In genomic region chr3:195105841-195106417, GRCh38 we compare ENCODE assay signal across 11 cellular contexts.
A peak's percentile ranks its signal among the peaks of the same experiment; 100 is the strongest.
DNase-seq lines count a peak whose midpoint lies in the region; ATAC-seq and TF ChIP-seq lines count a peak whose summit lies in the region.
"Had no signal": no experiment of that assay in that cellular context is flagged by ENCODE, and none has a peak within 500 bp of the region (broad histone marks: within the 10 kb centered on the region; RNA-seq: fewer than 3 reads in every experiment).

No MANE protein-coding gene starts in this region.

- no peaks in the 10 kb centered on the region for H3K27me3 Mint-ChIP-seq in T-cell
- H3K27me3 Mint-ChIP-seq: activated CD4-positive, alpha-beta memory T cell treated with anti-CD3 and anti-CD28 coated beads for 36 hours had no signal

- CTCF ChIA-PET in T-cell (lab: Charles Lee): interaction anchor here (0.6 to 1.4 kb wide), 3 partner anchors 126 to 434 kb away, joined by 3 to 4 read pairs (median 4); partner anchors contain the start of gene LSG1 (in 1 of the 2)

- H3K27ac Mint-ChIP-seq in T-cell: no peak overlapping the region
- H3K27ac Mint-ChIP-seq: activated CD4-positive, alpha-beta memory T cell treated with anti-CD3 and anti-CD28 coated beads for 36 hours had no signal

- H3K9ac ChIP-seq in GM23248: peak overlapping the region; percentile 44; the same call in 1 of the 2 replicates
- H3K9ac ChIP-seq in fibroblast of lung (ENCODE audit: insufficient read depth, low read length): peak overlapping the region; percentile 43

- H3K27ac ChIP-seq in GM23248: no peak overlapping the region
- H3K27ac ChIP-seq in fibroblast of lung (ENCODE audit: insufficient read depth, low read length): no peak overlapping the region
- H3K27ac ChIP-seq: cardiac muscle cell, right atrium auricular region had no signal

- H3K9me2 ChIP-seq in GM23248 (ENCODE audit: insufficient read depth): no peaks in the 10 kb centered on the region

- peaks cover 19% of the 10 kb centered on the region for H3F3A ChIP-seq in GM23248 (ENCODE audit: insufficient read depth)

- H3K9me3 ChIP-seq in GM23248 (ENCODE audit: low read depth) (no peaks in the 10 kb centered on the region), fibroblast of lung (ENCODE audit: control insufficient read depth, insufficient read depth, low read depth, low read length) (no peaks in the 10 kb centered on the region)
- H3K9me3 ChIP-seq: right atrium auricular region had no signal

- no peaks in the 10 kb centered on the region for H3K9me3 Mint-ChIP-seq in T-cell
- H3K9me3 Mint-ChIP-seq: activated CD4-positive, alpha-beta memory T cell treated with anti-CD3 and anti-CD28 coated beads for 36 hours had no signal

- H3K36me3 Mint-ChIP-seq in T-cell: no peaks in the 10 kb centered on the region
- H3K36me3 Mint-ChIP-seq: activated CD4-positive, alpha-beta memory T cell treated with anti-CD3 and anti-CD28 coated beads for 36 hours had no signal

- peak overlapping the region in 2 of 3 donors; percentile 18 to 41 for H3K4me3 Mint-ChIP-seq in T-cell
- H3K4me3 Mint-ChIP-seq: activated CD4-positive, alpha-beta memory T cell treated with anti-CD3 and anti-CD28 coated beads for 36 hours had no signal

- ATAC-seq in T-cell (replicated peaks in 1 of 4): no peak

- H3K4me3 ChIP-seq in GM23248: peak overlapping the region; percentile 65
- peak overlapping the region in 1 of 4 experiments; percentile 33 for H3K4me3 ChIP-seq in fibroblast of lung (replicated peaks in 1 of 4; ENCODE audit: control extremely low read depth in 1 of 4, insufficient read depth in 1 of 4, low read depth in 3 of 4, low read length in 4 of 4)
- peak overlapping the region; percentile 26 for H3K4me3 ChIP-seq in skeletal muscle cell (ENCODE audit: low read depth, low read length)
- H3K4me3 ChIP-seq: cardiac muscle cell had no signal

- POLR2A ChIA-PET in T-cell (lab: Charles Lee): no interaction called here

- H2AFZ ChIP-seq in GM23248 (peak overlapping the region; percentile 62), fibroblast of lung (ENCODE audit: low read length) (peak overlapping the region; percentile 45)

- peaks cover 6 to 10% (median 8%) of the 10 kb centered on the region in 3 donors for H3K4me1 Mint-ChIP-seq in T-cell

- TF ChIP-seq CTCF in fibroblast of lung (conservative IDR thresholded peaks at IDR 0.05 in 1 of 2, IDR thresholded peaks at IDR 0.05 in 1 of 2; ENCODE audit: low read depth in 1 of 2, low read length in 2 of 2): no peak

- 74 to 77% methylated on average over 12 of the region's 12 CpGs for WGBS in GM23248 (ENCODE audit: low coverage in 1 of 2, low lambda C conversion rate in 2 of 2, missing lambda C conversion rate in 2 of 2), 2 experiments

- H3K36me3 ChIP-seq in GM23248 (ENCODE audit: low read depth) (no peaks in the 10 kb centered on the region), fibroblast of lung (ENCODE audit: control insufficient read depth, insufficient read depth, low read length) (peaks cover 1% of the 10 kb centered on the region)
- H3K36me3 ChIP-seq: cardiac muscle cell, right atrium auricular region had no signal

- H3K27me3 ChIP-seq in GM23248 (replicated peaks; ENCODE audit: insufficient read depth) (no peaks in the 10 kb centered on the region), fibroblast of lung (ENCODE audit: control insufficient read depth, insufficient read depth, low read length) (no peaks in the 10 kb centered on the region)
- H3K27me3 ChIP-seq: cardiac muscle cell, right atrium auricular region had no signal

- H4K20me1 ChIP-seq in GM23248 (ENCODE audit: insufficient read depth) (no peaks in the 10 kb centered on the region), fibroblast of lung (ENCODE audit: control insufficient read depth, extremely low read depth, insufficient read depth, low read length) (no peaks in the 10 kb centered on the region)

- peak overlapping the region; percentile 69 for H3K4me2 ChIP-seq in GM23248 (ENCODE audit: unreplicated experiment)
- peak overlapping the region; percentile 59 for H3K4me2 ChIP-seq in fibroblast of lung (ENCODE audit: extremely low read depth, insufficient read depth, low read length)

- in situ Hi-C loops in GM23248 (cut with MboI) (loop anchor here (10.0 to 25.0 kb wide), 2 partner anchors 406 to 421 kb away; partner anchors contain the start of gene FAM43A), G401 (cut with HindIII; ENCODE audit: low sequenced_read_pairs) (no loop called here)

- H3K79me2 ChIP-seq in GM23248 (ENCODE audit: insufficient read depth) (no peaks in the 10 kb centered on the region), fibroblast of lung (ENCODE audit: control insufficient read depth, insufficient read depth, low read length) (no peaks in the 10 kb centered on the region)

- DNase-seq in GM23248 (no peak), T-cell (no peak), fibroblast of lung (ENCODE audit: low read depth in 2 of 2) (no peak), skeletal muscle cell (ENCODE audit: low read depth) (no peak), G401 (ENCODE audit: low spot score) (no peak), HuH-7.5 (ENCODE audit: low spot score) (no peak), SHP77 treated with DMSO at 0.1 percent for 48 hours (lab: John Stamatoyannopoulos, UW) (no peak), AG08396 (ENCODE audit: low spot score) (no peak)

- H3K4me1 ChIP-seq in GM23248 (ENCODE audit: insufficient read depth) (peaks cover 21% of the 10 kb centered on the region), fibroblast of lung (ENCODE audit: control insufficient read depth, extremely low read depth, insufficient read depth, low read length) (peaks cover 5% of the 10 kb centered on the region)
